Comparison of ENCODE assay signal across 1 cellular context in the genomic region with DNA sequence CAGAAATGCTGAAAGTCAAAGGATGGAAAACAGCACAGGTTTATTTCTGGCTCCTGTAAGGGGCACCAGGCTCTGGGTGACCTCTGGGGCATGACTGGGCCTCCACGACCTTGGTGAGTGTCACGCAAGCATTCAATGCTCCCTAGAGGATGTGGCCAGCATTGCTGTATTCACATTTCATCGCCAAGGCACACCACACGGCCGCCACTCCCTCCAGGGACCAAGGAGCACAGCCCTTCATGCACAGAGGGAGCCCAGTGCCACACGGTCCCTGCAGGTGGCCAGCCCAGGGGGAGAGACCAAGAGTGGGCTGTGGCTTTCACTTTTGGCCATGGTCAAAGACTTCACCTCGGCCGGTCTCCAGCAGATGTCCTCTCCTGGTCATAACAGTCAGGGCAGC.
A peak's percentile ranks its signal among the peaks of the same experiment; 100 is the strongest.
TF ChIP-seq lines count a peak whose summit lies in the region.

No MANE protein-coding gene starts in this region.

TF ChIP-seq in GM12878, 131 proteins besides CTCF, POLR2A, EP300 and RAD21 (continued from another document):
- TF ChIP-seq PML (IDR thresholded peaks at IDR 0.05; ENCODE audit: low read length) (no peak), TCF7 (IDR thresholded peaks at IDR 0.05; ENCODE audit: borderline replicate concordance) (no peak), POU2F2 (IDR thresholded peaks at IDR 0.05; ENCODE audit: borderline replicate concordance, low read depth, low read length) (no peak), ZNF24 (IDR thresholded peaks at IDR 0.05) (no peak), BHLHE40 (IDR thresholded peaks at IDR 0.05; ENCODE audit: borderline replicate concordance in 1 of 2, low read depth in 2 of 2, low read length in 1 of 2) (0 out of 4 replicates have a peak, but pooled peaks of 1 of the 2 experiments have one; percentile 42), HDAC2 (IDR thresholded peaks at IDR 0.05) (no peak), NR2F1 (conservative IDR thresholded peaks at IDR 0.05) (peak; percentile 79)
